1 cellular context compared by ENCODE assay signal in the genomic region with DNA sequence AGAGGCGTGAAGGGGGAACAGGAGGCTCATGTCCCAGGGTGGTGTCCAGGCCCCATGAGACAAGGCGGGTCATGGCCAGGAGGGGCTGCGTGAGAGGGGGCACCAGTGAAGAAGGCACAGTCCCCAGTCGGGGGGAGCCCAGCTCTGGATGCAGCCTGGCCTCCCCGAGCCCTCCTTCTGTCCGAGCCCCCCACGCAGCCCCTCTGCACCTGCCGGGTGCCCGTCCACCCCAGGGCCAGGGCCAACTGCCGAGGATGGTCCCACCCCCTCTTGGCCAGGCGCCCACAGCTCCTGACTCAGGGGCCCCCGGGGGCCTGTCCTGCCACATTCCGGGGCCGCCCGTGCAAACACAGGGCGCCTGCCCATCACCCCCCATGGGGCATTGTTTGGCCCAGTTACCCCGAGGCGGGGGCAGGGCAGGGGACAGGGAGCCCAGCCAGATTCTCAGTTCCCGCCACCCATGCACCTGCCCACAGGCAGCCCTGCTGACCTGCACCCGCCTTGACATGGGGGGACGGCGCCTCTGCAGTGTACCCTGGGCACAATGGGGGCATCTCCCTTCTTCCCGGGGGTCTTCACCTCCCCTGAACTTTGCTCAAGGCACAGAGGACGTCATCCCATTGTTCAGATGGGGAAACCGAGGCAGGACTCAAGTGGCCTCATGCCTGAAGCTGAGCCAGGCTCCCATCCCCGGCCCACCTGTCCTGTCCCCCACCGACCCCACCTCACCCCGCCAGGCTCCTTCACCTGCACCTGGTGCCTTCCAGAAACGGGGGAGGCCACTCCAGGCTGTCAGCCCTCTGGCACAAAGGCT.
TF ChIP-seq lines count a peak whose summit lies in the region.

No MANE protein-coding gene starts in this region.

TF ChIP-seq in HepG2, 621 proteins besides CTCF, POLR2A, EP300 and RAD21:
- no peak for TF ChIP-seq ZNF777 (CRISPR knock-in tag; IDR thresholded peaks at IDR 0.05)
- no peak for TF ChIP-seq GABPA (IDR thresholded peaks at IDR 0.05; ENCODE audit: low read depth, low read length)
- TF ChIP-seq GABPA (CRISPR knock-in tag; IDR thresholded peaks at IDR 0.05; ENCODE audit: low read depth) = no peak
- TF ChIP-seq RXRA (CRISPR knock-in tag; IDR thresholded peaks at IDR 0.05) = 0 out of 2 replicates have a peak, but pooled peaks have one; percentile 19
- TF ChIP-seq, protein P1, sequence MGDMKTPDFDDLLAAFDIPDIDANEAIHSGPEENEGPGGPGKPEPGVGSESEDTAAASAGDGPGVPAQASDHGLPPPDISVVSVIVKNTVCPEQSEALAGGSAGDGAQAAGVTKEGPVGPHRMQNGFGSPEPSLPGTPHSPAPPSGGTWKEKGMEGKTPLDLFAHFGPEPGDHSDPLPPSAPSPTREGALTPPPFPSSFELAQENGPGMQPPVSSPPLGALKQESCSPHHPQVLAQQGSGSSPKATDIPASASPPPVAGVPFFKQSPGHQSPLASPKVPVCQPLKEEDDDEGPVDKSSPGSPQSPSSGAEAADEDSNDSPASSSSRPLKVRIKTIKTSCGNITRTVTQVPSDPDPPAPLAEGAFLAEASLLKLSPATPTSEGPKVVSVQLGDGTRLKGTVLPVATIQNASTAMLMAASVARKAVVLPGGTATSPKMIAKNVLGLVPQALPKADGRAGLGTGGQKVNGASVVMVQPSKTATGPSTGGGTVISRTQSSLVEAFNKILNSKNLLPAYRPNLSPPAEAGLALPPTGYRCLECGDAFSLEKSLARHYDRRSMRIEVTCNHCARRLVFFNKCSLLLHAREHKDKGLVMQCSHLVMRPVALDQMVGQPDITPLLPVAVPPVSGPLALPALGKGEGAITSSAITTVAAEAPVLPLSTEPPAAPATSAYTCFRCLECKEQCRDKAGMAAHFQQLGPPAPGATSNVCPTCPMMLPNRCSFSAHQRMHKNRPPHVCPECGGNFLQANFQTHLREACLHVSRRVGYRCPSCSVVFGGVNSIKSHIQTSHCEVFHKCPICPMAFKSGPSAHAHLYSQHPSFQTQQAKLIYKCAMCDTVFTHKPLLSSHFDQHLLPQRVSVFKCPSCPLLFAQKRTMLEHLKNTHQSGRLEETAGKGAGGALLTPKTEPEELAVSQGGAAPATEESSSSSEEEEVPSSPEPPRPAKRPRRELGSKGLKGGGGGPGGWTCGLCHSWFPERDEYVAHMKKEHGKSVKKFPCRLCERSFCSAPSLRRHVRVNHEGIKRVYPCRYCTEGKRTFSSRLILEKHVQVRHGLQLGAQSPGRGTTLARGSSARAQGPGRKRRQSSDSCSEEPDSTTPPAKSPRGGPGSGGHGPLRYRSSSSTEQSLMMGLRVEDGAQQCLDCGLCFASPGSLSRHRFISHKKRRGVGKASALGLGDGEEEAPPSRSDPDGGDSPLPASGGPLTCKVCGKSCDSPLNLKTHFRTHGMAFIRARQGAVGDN (CRISPR knock-in tag; IDR thresholded peaks at IDR 0.05) = no peak; the same call in 1 of the 2 replicates
- no peak for TF ChIP-seq HNRNPLL (IDR thresholded peaks at IDR 0.05; ENCODE audit: low read depth, low read length, poor library complexity, severe bottlenecking)
- TF ChIP-seq, protein P2, sequence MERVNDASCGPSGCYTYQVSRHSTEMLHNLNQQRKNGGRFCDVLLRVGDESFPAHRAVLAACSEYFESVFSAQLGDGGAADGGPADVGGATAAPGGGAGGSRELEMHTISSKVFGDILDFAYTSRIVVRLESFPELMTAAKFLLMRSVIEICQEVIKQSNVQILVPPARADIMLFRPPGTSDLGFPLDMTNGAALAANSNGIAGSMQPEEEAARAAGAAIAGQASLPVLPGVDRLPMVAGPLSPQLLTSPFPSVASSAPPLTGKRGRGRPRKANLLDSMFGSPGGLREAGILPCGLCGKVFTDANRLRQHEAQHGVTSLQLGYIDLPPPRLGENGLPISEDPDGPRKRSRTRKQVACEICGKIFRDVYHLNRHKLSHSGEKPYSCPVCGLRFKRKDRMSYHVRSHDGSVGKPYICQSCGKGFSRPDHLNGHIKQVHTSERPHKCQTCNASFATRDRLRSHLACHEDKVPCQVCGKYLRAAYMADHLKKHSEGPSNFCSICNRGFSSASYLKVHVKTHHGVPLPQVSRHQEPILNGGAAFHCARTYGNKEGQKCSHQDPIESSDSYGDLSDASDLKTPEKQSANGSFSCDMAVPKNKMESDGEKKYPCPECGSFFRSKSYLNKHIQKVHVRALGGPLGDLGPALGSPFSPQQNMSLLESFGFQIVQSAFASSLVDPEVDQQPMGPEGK (CRISPR knock-in tag; IDR thresholded peaks at IDR 0.05) = peak; percentile 80
- TF ChIP-seq NFRKB (IDR thresholded peaks at IDR 0.05) = no peak
- TF ChIP-seq, protein P3, sequence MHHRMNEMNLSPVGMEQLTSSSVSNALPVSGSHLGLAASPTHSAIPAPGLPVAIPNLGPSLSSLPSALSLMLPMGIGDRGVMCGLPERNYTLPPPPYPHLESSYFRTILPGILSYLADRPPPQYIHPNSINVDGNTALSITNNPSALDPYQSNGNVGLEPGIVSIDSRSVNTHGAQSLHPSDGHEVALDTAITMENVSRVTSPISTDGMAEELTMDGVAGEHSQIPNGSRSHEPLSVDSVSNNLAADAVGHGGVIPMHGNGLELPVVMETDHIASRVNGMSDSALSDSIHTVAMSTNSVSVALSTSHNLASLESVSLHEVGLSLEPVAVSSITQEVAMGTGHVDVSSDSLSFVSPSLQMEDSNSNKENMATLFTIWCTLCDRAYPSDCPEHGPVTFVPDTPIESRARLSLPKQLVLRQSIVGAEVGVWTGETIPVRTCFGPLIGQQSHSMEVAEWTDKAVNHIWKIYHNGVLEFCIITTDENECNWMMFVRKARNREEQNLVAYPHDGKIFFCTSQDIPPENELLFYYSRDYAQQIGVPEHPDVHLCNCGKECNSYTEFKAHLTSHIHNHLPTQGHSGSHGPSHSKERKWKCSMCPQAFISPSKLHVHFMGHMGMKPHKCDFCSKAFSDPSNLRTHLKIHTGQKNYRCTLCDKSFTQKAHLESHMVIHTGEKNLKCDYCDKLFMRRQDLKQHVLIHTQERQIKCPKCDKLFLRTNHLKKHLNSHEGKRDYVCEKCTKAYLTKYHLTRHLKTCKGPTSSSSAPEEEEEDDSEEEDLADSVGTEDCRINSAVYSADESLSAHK (CRISPR knock-in tag; IDR thresholded peaks at IDR 0.05; ENCODE audit: borderline replicate concordance) = no peak
- no peak for TF ChIP-seq FOXC1 (CRISPR knock-in tag; IDR thresholded peaks at IDR 0.05; ENCODE audit: borderline replicate concordance)
- TF ChIP-seq, protein P4, sequence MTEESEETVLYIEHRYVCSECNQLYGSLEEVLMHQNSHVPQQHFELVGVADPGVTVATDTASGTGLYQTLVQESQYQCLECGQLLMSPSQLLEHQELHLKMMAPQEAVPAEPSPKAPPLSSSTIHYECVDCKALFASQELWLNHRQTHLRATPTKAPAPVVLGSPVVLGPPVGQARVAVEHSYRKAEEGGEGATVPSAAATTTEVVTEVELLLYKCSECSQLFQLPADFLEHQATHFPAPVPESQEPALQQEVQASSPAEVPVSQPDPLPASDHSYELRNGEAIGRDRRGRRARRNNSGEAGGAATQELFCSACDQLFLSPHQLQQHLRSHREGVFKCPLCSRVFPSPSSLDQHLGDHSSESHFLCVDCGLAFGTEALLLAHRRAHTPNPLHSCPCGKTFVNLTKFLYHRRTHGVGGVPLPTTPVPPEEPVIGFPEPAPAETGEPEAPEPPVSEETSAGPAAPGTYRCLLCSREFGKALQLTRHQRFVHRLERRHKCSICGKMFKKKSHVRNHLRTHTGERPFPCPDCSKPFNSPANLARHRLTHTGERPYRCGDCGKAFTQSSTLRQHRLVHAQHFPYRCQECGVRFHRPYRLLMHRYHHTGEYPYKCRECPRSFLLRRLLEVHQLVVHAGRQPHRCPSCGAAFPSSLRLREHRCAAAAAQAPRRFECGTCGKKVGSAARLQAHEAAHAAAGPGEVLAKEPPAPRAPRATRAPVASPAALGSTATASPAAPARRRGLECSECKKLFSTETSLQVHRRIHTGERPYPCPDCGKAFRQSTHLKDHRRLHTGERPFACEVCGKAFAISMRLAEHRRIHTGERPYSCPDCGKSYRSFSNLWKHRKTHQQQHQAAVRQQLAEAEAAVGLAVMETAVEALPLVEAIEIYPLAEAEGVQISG (CRISPR knock-in tag; IDR thresholded peaks at IDR 0.05) = no peak
- TF ChIP-seq, protein P5, sequence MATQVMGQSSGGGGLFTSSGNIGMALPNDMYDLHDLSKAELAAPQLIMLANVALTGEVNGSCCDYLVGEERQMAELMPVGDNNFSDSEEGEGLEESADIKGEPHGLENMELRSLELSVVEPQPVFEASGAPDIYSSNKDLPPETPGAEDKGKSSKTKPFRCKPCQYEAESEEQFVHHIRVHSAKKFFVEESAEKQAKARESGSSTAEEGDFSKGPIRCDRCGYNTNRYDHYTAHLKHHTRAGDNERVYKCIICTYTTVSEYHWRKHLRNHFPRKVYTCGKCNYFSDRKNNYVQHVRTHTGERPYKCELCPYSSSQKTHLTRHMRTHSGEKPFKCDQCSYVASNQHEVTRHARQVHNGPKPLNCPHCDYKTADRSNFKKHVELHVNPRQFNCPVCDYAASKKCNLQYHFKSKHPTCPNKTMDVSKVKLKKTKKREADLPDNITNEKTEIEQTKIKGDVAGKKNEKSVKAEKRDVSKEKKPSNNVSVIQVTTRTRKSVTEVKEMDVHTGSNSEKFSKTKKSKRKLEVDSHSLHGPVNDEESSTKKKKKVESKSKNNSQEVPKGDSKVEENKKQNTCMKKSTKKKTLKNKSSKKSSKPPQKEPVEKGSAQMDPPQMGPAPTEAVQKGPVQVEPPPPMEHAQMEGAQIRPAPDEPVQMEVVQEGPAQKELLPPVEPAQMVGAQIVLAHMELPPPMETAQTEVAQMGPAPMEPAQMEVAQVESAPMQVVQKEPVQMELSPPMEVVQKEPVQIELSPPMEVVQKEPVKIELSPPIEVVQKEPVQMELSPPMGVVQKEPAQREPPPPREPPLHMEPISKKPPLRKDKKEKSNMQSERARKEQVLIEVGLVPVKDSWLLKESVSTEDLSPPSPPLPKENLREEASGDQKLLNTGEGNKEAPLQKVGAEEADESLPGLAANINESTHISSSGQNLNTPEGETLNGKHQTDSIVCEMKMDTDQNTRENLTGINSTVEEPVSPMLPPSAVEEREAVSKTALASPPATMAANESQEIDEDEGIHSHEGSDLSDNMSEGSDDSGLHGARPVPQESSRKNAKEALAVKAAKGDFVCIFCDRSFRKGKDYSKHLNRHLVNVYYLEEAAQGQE (IDR thresholded peaks at IDR 0.05; ENCODE audit: borderline replicate concordance in 1 of 2, low read depth in 1 of 2, low read length in 2 of 2) = no peak
- TF ChIP-seq, protein P6, sequence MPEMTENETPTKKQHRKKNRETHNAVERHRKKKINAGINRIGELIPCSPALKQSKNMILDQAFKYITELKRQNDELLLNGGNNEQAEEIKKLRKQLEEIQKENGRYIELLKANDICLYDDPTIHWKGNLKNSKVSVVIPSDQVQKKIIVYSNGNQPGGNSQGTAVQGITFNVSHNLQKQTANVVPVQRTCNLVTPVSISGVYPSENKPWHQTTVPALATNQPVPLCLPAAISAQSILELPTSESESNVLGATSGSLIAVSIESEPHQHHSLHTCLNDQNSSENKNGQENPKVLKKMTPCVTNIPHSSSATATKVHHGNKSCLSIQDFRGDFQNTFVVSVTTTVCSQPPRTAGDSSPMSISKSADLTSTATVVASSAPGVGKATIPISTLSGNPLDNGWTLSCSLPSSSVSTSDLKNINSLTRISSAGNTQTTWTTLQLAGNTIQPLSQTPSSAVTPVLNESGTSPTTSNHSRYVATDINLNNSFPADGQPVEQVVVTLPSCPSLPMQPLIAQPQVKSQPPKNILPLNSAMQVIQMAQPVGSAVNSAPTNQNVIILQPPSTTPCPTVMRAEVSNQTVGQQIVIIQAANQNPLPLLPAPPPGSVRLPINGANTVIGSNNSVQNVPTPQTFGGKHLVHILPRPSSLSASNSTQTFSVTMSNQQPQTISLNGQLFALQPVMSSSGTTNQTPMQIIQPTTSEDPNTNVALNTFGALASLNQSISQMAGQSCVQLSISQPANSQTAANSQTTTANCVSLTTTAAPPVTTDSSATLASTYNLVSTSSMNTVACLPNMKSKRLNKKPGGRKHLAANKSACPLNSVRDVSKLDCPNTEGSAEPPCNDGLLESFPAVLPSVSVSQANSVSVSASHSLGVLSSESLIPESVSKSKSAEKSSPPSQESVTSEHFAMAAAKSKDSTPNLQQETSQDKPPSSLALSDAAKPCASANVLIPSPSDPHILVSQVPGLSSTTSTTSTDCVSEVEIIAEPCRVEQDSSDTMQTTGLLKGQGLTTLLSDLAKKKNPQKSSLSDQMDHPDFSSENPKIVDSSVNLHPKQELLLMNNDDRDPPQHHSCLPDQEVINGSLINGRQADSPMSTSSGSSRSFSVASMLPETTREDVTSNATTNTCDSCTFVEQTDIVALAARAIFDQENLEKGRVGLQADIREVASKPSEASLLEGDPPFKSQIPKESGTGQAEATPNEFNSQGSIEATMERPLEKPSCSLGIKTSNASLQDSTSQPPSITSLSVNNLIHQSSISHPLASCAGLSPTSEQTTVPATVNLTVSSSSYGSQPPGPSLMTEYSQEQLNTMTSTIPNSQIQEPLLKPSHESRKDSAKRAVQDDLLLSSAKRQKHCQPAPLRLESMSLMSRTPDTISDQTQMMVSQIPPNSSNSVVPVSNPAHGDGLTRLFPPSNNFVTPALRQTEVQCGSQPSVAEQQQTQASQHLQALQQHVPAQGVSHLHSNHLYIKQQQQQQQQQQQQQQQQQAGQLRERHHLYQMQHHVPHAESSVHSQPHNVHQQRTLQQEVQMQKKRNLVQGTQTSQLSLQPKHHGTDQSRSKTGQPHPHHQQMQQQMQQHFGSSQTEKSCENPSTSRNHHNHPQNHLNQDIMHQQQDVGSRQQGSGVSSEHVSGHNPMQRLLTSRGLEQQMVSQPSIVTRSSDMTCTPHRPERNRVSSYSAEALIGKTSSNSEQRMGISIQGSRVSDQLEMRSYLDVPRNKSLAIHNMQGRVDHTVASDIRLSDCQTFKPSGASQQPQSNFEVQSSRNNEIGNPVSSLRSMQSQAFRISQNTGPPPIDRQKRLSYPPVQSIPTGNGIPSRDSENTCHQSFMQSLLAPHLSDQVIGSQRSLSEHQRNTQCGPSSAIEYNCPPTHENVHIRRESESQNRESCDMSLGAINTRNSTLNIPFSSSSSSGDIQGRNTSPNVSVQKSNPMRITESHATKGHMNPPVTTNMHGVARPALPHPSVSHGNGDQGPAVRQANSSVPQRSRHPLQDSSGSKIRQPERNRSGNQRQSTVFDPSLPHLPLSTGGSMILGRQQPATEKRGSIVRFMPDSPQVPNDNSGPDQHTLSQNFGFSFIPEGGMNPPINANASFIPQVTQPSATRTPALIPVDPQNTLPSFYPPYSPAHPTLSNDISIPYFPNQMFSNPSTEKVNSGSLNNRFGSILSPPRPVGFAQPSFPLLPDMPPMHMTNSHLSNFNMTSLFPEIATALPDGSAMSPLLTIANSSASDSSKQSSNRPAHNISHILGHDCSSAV (CRISPR knock-in tag; IDR thresholded peaks at IDR 0.05; ENCODE audit: borderline replicate concordance) = no peak
- no peak for TF ChIP-seq KAT8 (CRISPR knock-in tag; IDR thresholded peaks at IDR 0.05)
